Comparison of ENCODE assay signal across 23 cellular contexts in the genomic region with DNA sequence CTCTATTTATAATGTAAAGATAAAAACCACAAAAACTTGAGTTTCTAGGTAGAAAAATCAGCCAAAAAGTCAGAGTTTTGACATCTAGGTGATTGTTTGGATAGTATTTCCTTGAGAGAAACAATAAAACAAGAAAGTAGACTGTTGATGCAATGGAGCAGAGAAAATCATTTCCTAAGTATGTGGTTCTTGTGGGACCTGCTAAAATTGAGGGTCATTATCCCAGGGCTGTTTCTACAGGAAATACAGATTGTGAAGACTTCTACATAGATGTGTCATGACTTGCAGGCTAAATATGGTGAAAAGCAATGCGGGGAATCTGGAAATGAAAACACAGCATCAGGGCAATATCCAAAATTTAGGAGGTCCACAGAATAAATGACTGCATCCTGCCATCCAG.
"Had no signal": no experiment of that assay in that cellular context is flagged by ENCODE, and none has a peak within 500 bp of the region (broad histone marks: within the 10 kb centered on the region; RNA-seq: fewer than 3 reads in every experiment).

No MANE protein-coding gene starts in this region.

- ATAC-seq: gastrocnemius medialis, left lobe of liver, lower lobe of right lung, natural killer cell, right cardiac atrium had no signal

- H3K27ac ChIP-seq: adrenal gland, colonic mucosa, gastrocnemius medialis, lower lobe of right lung, transverse colon had no signal

- H3K9me3 ChIP-seq: adrenal gland, colonic mucosa, gastrocnemius medialis, lower lobe of right lung, transverse colon had no signal

- H3K27me3 ChIP-seq: adrenal gland, colonic mucosa, gastrocnemius medialis, transverse colon had no signal

- H3K4me1 ChIP-seq: adrenal gland, colonic mucosa, gastrocnemius medialis, lower lobe of right lung, transverse colon had no signal

- H3K36me3 ChIP-seq: adrenal gland, colonic mucosa, gastrocnemius medialis, lower lobe of right lung, transverse colon had no signal

- H3K4me3 ChIP-seq: adrenal gland, colonic mucosa, gastrocnemius medialis, lower lobe of right lung, transverse colon had no signal

- DNase-seq: activated CD4-positive, alpha-beta T cell treated with anti-CD3 and anti-CD28 coated beads for 48 hours; activated CD4-positive, alpha-beta T cell treated with anti-CD3 and anti-CD28 coated beads, Interleukin-2, amount 50 U/mL, for 48 hours; activated CD4-positive, CD25-positive, alpha-beta regulatory T cell; activated CD8-positive, alpha-beta memory T cell treated with anti-CD3 and anti-CD28 coated beads for 24 hours; activated effector memory CD4-positive, alpha-beta T cell treated with anti-CD3 and anti-CD28 coated beads, Interleukin-2, amount 50 U/mL, for 16 hours; activated naive CD4-positive, alpha-beta T cell treated with anti-CD3 and anti-CD28 coated beads for 36 hours; activated naive CD8-positive, alpha-beta T cell treated with anti-CD3 and anti-CD28 coated beads for 36 hours; adrenal gland; aorta; colonic mucosa; effector CD8-positive, alpha-beta T cell; gastrocnemius medialis; head of caudate nucleus; hippocampal formation; lower lobe of right lung; mesendoderm; natural killer cell; posterior cingulate gyrus; right cardiac atrium; stimulated activated CD4-positive, alpha-beta T cell treated with anti-CD3 and anti-CD28 coated beads, Interleukin-2, amount 100 ng/mL, for 48 hours; stimulated activated naive CD4-positive, alpha-beta T cell treated with Interleukin-2 at 50 U/mL for 16 hours; transverse colon had no signal
